In the genomic region with DNA sequence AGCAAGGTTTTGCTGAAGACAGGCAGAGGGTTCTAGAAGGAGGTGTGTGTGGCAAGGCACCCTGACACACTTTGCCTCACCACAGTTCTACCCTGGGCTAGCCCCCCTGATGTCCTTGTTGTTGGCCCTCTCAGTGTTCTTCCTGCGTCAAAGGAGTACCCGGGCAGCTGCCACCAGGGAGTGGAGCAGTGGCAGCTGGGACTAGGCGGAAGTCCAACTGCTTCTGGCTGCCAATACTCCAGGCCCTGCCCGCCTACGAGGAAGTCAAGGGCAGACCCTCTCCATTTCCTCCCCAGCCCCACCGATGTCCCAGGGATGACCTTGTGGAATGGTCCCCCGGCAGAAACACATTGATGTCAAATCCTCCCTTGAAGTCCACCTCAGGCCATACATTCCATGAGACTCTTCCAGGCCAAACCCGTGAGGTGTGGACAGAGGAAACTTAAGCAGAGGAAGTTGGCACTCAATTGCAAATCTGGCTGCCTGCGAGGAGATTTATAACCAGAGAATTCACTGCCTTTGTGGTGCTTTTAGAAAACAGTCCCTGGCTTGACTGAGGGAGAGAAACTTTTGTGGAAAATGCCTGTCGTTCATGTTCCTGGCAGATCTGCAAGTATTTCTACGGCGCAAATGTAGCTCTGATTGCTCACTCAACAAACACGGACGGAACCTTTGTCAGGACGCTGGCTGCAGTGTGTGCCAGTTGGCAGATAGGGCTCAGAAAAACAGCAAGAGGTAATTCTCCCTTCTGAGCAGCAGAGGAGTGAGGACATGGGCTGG, we compare ENCODE assay signal across 11 cellular contexts.
A peak's percentile ranks its signal among the peaks of the same experiment; 100 is the strongest.
DNase-seq lines count a peak whose midpoint lies in the region; ATAC-seq and TF ChIP-seq lines count a peak whose summit lies in the region.
"Had no signal": no experiment of that assay in that cellular context is flagged by ENCODE, and none has a peak within 500 bp of the region (broad histone marks: within the 10 kb centered on the region; RNA-seq: fewer than 3 reads in every experiment).

No MANE protein-coding gene starts in this region.

- H3K27ac ChIP-seq in fibroblast of lung (ENCODE audit: insufficient read depth, low read length) (no peak overlapping the region), testis (peak overlapping the region in 1 of 2 donors; percentile 3)

- no peaks in the 10 kb centered on the region for H4K20me1 ChIP-seq in fibroblast of lung (ENCODE audit: control insufficient read depth, extremely low read depth, insufficient read depth, low read length)

- H3K4me1 Mint-ChIP-seq in activated T-cell treated with anti-CD3 and anti-CD28 coated beads, Interleukin-2, amount 50 U/mL, for 72 hours (ENCODE audit: low read depth) = peaks cover 32% of the 10 kb centered on the region

- H3K27ac Mint-ChIP-seq in activated T-cell treated with anti-CD3 and anti-CD28 coated beads, Interleukin-2, amount 50 U/mL, for 72 hours = no peak overlapping the region
- H3K27ac Mint-ChIP-seq: activated T-helper 1 cell treated with anti-CD3 and anti-CD28 coated beads, Interleukin-12 subunit alpha, Interleukin-12 subunit beta, Interleukin-2, Interleukin-4 antibody, amounts not matched to agents 30 ng/mL and 10 ng/mL and 1 ng/mL, durations not matched to agents 14 hours and 24 hours and 36 hours had no signal

- no peaks in the 10 kb centered on the region for H3K79me2 ChIP-seq in fibroblast of lung (ENCODE audit: control insufficient read depth, insufficient read depth, low read length)

- no peak overlapping the region for H3K4me3 ChIP-seq in fibroblast of lung (replicated peaks in 1 of 4; ENCODE audit: control extremely low read depth in 1 of 4, insufficient read depth in 1 of 4, low read depth in 3 of 4, low read length in 4 of 4)
- H3K4me3 ChIP-seq in mucosa of descending colon = no peak overlapping the region
- no peak overlapping the region for H3K4me3 ChIP-seq in testis

- TF ChIP-seq POLR2A in testis (IDR thresholded peaks at IDR 0.05) = no peak

- H3K4me2 ChIP-seq in fibroblast of lung (ENCODE audit: extremely low read depth, insufficient read depth, low read length) = no peak overlapping the region

- no peak overlapping the region for H3K9ac ChIP-seq in fibroblast of lung (ENCODE audit: insufficient read depth, low read length)

- no peaks in the 10 kb centered on the region for H3K4me1 ChIP-seq in fibroblast of lung (ENCODE audit: control insufficient read depth, extremely low read depth, insufficient read depth, low read length)
- no peaks in the 10 kb centered on the region for H3K4me1 ChIP-seq in mucosa of descending colon (ENCODE audit: low read depth)
- H3K4me1 ChIP-seq in testis = peaks cover 4% of the 10 kb centered on the region

- intact Hi-C loops in mucosa of descending colon (cut with DNase I, micrococcal nuclease) = no loop called here
- intact Hi-C loops in testis (cut with DNase I; ENCODE audit: low total_unique reads) = no loop called here

- H3K27me3 ChIP-seq in fibroblast of lung (ENCODE audit: control insufficient read depth, insufficient read depth, low read length) (no peaks in the 10 kb centered on the region), testis (no peaks in the 10 kb centered on the region)

- H3K36me3 ChIP-seq in fibroblast of lung (ENCODE audit: control insufficient read depth, insufficient read depth, low read length) (no peaks in the 10 kb centered on the region), mucosa of descending colon (ENCODE audit: low read depth) (no peaks in the 10 kb centered on the region), testis (ENCODE audit: low read depth, missing control alignments) (no peaks in the 10 kb centered on the region)

- DNase-seq in SHP77 (lab: John Stamatoyannopoulos, UW) = peak; percentile 76 to 94
- peak; percentile 48 to 86 for DNase-seq in fibroblast of lung (ENCODE audit: low read depth in 2 of 2)
- peak; percentile 74 to 78 (median 78) for DNase-seq in mucosa of descending colon
- peak; percentile 33 for DNase-seq in testis
- DNase-seq in activated T-cell treated with anti-CD3 and anti-CD28 coated beads, Interleukin-2, amount 50 U/mL, for 72 hours = no peak
- DNase-seq in RPMI8226 = no peak
- DNase-seq in NCI-H1436 (lab: John Stamatoyannopoulos, UW) = no peak
- DNase-seq in NCI-H2171 treated with DMSO at 0.1 percent for 48 hours (lab: John Stamatoyannopoulos, UW) = no peak
- DNase-seq: NCI-H526, T1000 had no signal

- 47 to 58% methylated on average over 15 of the region's 15 CpGs for WGBS in testis, 2 donors

- ATAC-seq in mucosa of descending colon = peak; percentile 93
- no peak for ATAC-seq in activated T-cell treated with anti-CD3 and anti-CD28 coated beads, Interleukin-2, amount 50 U/mL, for 72 hours (replicated peaks in 1 of 2)

- H3K9me3 ChIP-seq in fibroblast of lung (ENCODE audit: control insufficient read depth, insufficient read depth, low read depth, low read length) = no peaks in the 10 kb centered on the region
- no peaks in the 10 kb centered on the region for H3K9me3 ChIP-seq in mucosa of descending colon
- no peaks in the 10 kb centered on the region for H3K9me3 ChIP-seq in testis

- H3K4me3 Mint-ChIP-seq in activated T-cell treated with anti-CD3 and anti-CD28 coated beads, Interleukin-2, amount 50 U/mL, for 72 hours = no peak overlapping the region
- H3K4me3 Mint-ChIP-seq: activated T-helper 1 cell treated with anti-CD3 and anti-CD28 coated beads, Interleukin-12 subunit alpha, Interleukin-12 subunit beta, Interleukin-2, Interleukin-4 antibody, amounts not matched to agents 30 ng/mL and 10 ng/mL and 1 ng/mL, durations not matched to agents 14 hours and 24 hours and 36 hours had no signal

- H3K9me3 Mint-ChIP-seq in activated T-cell treated with anti-CD3 and anti-CD28 coated beads, Interleukin-2, amount 50 U/mL, for 72 hours = no peaks in the 10 kb centered on the region
- H3K9me3 Mint-ChIP-seq: activated T-helper 1 cell treated with anti-CD3 and anti-CD28 coated beads, Interleukin-12 subunit alpha, Interleukin-12 subunit beta, Interleukin-2, Interleukin-4 antibody, amounts not matched to agents 30 ng/mL and 10 ng/mL and 1 ng/mL, durations not matched to agents 14 hours and 24 hours and 36 hours had no signal

- TF ChIP-seq CTCF in fibroblast of lung (conservative IDR thresholded peaks at IDR 0.05 in 1 of 2, IDR thresholded peaks at IDR 0.05 in 1 of 2; ENCODE audit: low read depth in 1 of 2, low read length in 2 of 2) (no peak), mucosa of descending colon (IDR thresholded peaks at IDR 0.05) (no peak), testis (IDR thresholded peaks at IDR 0.05) (no peak)

- no peak overlapping the region for H2AFZ ChIP-seq in fibroblast of lung (ENCODE audit: low read length)

- peaks cover 7% of the 10 kb centered on the region for H3K27me3 Mint-ChIP-seq in activated T-cell treated with anti-CD3 and anti-CD28 coated beads, Interleukin-2, amount 50 U/mL, for 72 hours (ENCODE audit: low read depth)

- no peaks in the 10 kb centered on the region for H3K36me3 Mint-ChIP-seq in activated T-cell treated with anti-CD3 and anti-CD28 coated beads, Interleukin-2, amount 50 U/mL, for 72 hours (ENCODE audit: insufficient read depth in 2 of 2)

Comparison
In these comparisons a context has a peak if more than half of its experiments do, and no peak if none do; other contexts are left out.
1. DNase-seq: peak in SHP77 (2 of 2), fibroblast of lung (2 of 2), mucosa of descending colon (3 of 3) and testis (single experiment); none in activated T-cell treated with anti-CD3 and anti-CD28 coated beads, Interleukin-2, amount 50 U/mL, for 72 hours (0 of 2), RPMI8226 (single experiment), NCI-H1436 (single experiment) and NCI-H2171 treated with DMSO at 0.1 percent for 48 hours (single experiment).